Comparison of ENCODE assay signal across 8 cellular contexts in the genomic region with DNA sequence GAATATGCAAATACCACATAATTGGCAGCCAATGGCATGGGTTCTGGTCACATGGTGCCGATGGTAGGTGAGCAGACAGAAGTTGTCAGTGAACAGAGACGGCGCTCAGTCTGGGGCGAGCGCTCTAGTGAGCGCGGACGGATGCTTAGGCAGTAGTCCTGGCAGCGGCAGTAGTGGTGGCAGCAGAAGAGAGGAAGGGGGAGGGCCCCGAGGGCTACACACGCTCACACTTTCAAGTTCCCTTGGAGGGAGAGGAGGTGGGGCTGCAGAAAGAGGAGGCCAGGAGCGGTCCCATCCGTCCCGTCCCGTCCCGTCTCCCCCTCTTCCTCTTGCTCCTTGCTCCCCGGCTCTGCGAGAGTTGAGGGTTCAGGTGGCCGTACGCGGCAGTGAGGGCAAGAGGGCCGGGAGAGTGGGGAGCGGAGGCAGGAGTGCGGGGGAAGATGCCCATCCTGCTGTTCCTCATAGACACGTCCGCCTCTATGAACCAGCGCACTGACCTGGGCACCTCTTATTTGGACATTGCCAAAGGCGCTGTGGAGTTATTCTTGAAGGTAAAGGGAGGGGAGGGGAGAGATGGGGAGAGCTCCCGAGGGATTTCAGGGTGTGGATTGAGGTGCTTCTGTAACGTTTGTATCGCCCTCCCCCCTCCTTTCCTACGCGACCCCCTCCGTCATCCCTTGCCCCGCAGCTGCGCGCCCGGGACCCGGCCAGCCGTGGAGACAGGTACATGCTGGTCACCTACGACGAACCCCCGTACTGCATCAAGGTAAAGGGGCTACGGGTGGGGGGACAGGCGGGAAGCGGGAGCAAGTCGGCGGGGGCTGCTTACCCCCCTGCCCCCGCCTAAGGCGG. TPM values are rescaled to one million over a fixed set of nuclear protein-coding genes. Genes with fewer than 3 reads are reported as not detected.
DNase-seq lines count a peak whose midpoint lies in the region; ATAC-seq and TF ChIP-seq lines count a peak whose summit lies in the region.

A gene with protein sequence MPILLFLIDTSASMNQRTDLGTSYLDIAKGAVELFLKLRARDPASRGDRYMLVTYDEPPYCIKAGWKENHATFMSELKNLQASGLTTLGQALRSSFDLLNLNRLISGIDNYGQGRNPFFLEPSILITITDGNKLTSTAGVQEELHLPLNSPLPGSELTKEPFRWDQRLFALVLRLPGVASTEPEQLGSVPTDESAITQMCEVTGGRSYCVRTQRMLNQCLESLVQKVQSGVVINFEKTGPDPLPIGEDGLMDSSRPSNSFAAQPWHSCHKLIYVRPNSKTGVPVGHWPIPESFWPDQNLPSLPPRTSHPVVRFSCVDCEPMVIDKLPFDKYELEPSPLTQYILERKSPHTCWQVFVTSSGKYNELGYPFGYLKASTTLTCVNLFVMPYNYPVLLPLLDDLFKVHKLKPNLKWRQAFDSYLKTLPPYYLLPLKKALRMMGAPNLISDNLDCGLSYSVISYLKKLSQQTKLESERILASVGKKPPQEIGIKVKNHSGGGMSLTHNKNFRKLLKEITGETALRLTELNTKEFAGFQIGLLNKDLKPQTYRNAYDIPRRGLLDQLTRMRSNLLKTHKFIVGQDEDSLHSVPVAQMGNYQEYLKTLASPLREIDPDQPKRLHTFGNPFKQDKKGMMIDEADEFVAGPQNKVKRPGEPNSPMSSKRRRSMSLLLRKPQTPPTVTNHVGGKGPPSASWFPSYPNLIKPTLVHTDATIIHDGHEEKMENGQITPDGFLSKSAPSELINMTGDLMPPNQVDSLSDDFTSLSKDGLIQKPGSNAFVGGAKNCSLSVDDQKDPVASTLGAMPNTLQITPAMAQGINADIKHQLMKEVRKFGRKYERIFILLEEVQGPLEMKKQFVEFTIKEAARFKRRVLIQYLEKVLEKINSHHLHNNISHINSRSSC (plus strand): TSS at position 108 of the 852 bp plus-strand sequence. CDS start 333 bp downstream, at position 441.

- TF ChIP-seq CTCF in Caco-2 (IDR thresholded peaks at IDR 0.05; ENCODE audit: insufficient read depth in 1 of 2, low read depth in 1 of 2, low read length in 1 of 2, severe bottlenecking in 1 of 2, unreplicated experiment in 1 of 2) = no peak

- H3K36me3 Mint-ChIP-seq in Caco-2 (ENCODE audit: insufficient read depth, unreplicated experiment) = no peaks in the 10 kb centered on the region
- H3K36me3 Mint-ChIP-seq in activated T-helper 1 cell treated with anti-CD3 and anti-CD28 coated beads, Interleukin-12 subunit alpha, Interleukin-12 subunit beta, Interleukin-2, Interleukin-4 antibody, amounts not matched to agents 30 ng/mL and 10 ng/mL and 1 ng/mL, durations not matched to agents 14 hours and 24 hours and 36 hours (ENCODE audit: low read depth) = peaks cover 21% of the 10 kb centered on the region
- H3K36me3 Mint-ChIP-seq in naive thymus-derived CD8-positive, alpha-beta T cell = no peaks in the 10 kb centered on the region
- peaks cover 9 to 12% of the 10 kb centered on the region in 2 donors for H3K36me3 Mint-ChIP-seq in stimulated activated naive B cell treated with anti-CD40 and anti-IgM and Interleukin-4, amounts not matched to agents 10 μg/mL and 1 μg/mL and 100 μg/mL, for 72 hours

- H3K4me3 ChIP-seq in Caco-2 (ENCODE audit: low read depth, low read length) = peak within 1 kb of the TSS; percentile 52

- H3K36me3 ChIP-seq in Caco-2 (ENCODE audit: control insufficient read depth, insufficient read depth, low read length) = no peaks in the 10 kb centered on the region

- CTCF ChIA-PET in Caco-2 (lab: Charles Lee) = no interaction called here

- H3K9me3 ChIP-seq in Caco-2 = no peaks in the 10 kb centered on the region

- no peaks in the 10 kb centered on the region for H3K9me3 Mint-ChIP-seq in Caco-2 (ENCODE audit: unreplicated experiment)
- no peaks in the 10 kb centered on the region for H3K9me3 Mint-ChIP-seq in activated T-helper 1 cell treated with anti-CD3 and anti-CD28 coated beads, Interleukin-12 subunit alpha, Interleukin-12 subunit beta, Interleukin-2, Interleukin-4 antibody, amounts not matched to agents 30 ng/mL and 10 ng/mL and 1 ng/mL, durations not matched to agents 14 hours and 24 hours and 36 hours
- H3K9me3 Mint-ChIP-seq in naive thymus-derived CD8-positive, alpha-beta T cell = no peaks in the 10 kb centered on the region
- no peaks in the 10 kb centered on the region for H3K9me3 Mint-ChIP-seq in stimulated activated naive B cell treated with anti-CD40 and anti-IgM and Interleukin-4, amounts not matched to agents 10 μg/mL and 1 μg/mL and 100 μg/mL, for 72 hours

- no TSS peak for BruUV-seq in Caco-2 (replicated peaks; lab: Mats Ljungman, UMichigan)

- H3K4me1 ChIP-seq in Caco-2 = no peaks in the 10 kb centered on the region

- DNase-seq in Caco-2 (peak; percentile 31 to 57), HT-29 (ENCODE audit: low spot score) (peak; percentile 69), RPMI8226 (peak; percentile 93), fibroblast of gingiva (ENCODE audit: low read depth) (peak; percentile 82)
- peak; percentile 86 for DNase-seq in activated T-helper 1 cell treated with anti-CD3 and anti-CD28 coated beads, Interleukin-12 subunit alpha, Interleukin-12 subunit beta, Interleukin-2, Interleukin-4 antibody, amounts not matched to agents 30 ng/mL and 10 ng/mL and 1 ng/mL, durations not matched to agents 14 hours and 24 hours and 36 hours (ENCODE audit: low spot score)
- DNase-seq in naive thymus-derived CD8-positive, alpha-beta T cell = peak; percentile 71 to 94 (median 87)
- DNase-seq in stimulated activated naive B cell treated with anti-CD40 and anti-IgM and Interleukin-4, amounts not matched to agents 10 μg/mL and 1 μg/mL and 100 μg/mL, for 72 hours = peak; percentile 83

- peaks cover 10% of the 10 kb centered on the region for H3K27me3 Mint-ChIP-seq in Caco-2 (ENCODE audit: insufficient read depth, unreplicated experiment)
- H3K27me3 Mint-ChIP-seq in activated T-helper 1 cell treated with anti-CD3 and anti-CD28 coated beads, Interleukin-12 subunit alpha, Interleukin-12 subunit beta, Interleukin-2, Interleukin-4 antibody, amounts not matched to agents 30 ng/mL and 10 ng/mL and 1 ng/mL, durations not matched to agents 14 hours and 24 hours and 36 hours (ENCODE audit: insufficient read depth) = no peaks in the 10 kb centered on the region
- no peaks in the 10 kb centered on the region for H3K27me3 Mint-ChIP-seq in naive thymus-derived CD8-positive, alpha-beta T cell
- no peaks in the 10 kb centered on the region for H3K27me3 Mint-ChIP-seq in stimulated activated naive B cell treated with anti-CD40 and anti-IgM and Interleukin-4, amounts not matched to agents 10 μg/mL and 1 μg/mL and 100 μg/mL, for 72 hours

- POLR2A ChIA-PET in Caco-2 (lab: Charles Lee) = interaction anchor here (0.7 kb wide), 1 partner anchor 1375 kb away, joined by 5 read pairs; no protein-coding TSS in a partner anchor
- POLR2A ChIA-PET in naive thymus-derived CD8-positive, alpha-beta T cell (lab: Charles Lee) = interaction anchor here (0.9 to 2.6 kb wide), 5 partner anchors 12 to 24 kb away, joined by 3 to 14 read pairs (median 6); no protein-coding TSS in a partner anchor

- peak within 1 kb of the TSS; percentile 70 for H3K27ac Mint-ChIP-seq in Caco-2 (ENCODE audit: unreplicated experiment)
- peak within 1 kb of the TSS; percentile 100 for H3K27ac Mint-ChIP-seq in activated T-helper 1 cell treated with anti-CD3 and anti-CD28 coated beads, Interleukin-12 subunit alpha, Interleukin-12 subunit beta, Interleukin-2, Interleukin-4 antibody, amounts not matched to agents 30 ng/mL and 10 ng/mL and 1 ng/mL, durations not matched to agents 14 hours and 24 hours and 36 hours
- peak within 1 kb of the TSS; percentile 96 to 100 (median 99) for H3K27ac Mint-ChIP-seq in naive thymus-derived CD8-positive, alpha-beta T cell
- H3K27ac Mint-ChIP-seq in stimulated activated naive B cell treated with anti-CD40 and anti-IgM and Interleukin-4, amounts not matched to agents 10 μg/mL and 1 μg/mL and 100 μg/mL, for 72 hours = peak within 1 kb of the TSS; percentile 99

- peaks cover 7% of the 10 kb centered on the region for H3K4me1 Mint-ChIP-seq in Caco-2 (ENCODE audit: low read depth, unreplicated experiment)
- H3K4me1 Mint-ChIP-seq in activated T-helper 1 cell treated with anti-CD3 and anti-CD28 coated beads, Interleukin-12 subunit alpha, Interleukin-12 subunit beta, Interleukin-2, Interleukin-4 antibody, amounts not matched to agents 30 ng/mL and 10 ng/mL and 1 ng/mL, durations not matched to agents 14 hours and 24 hours and 36 hours (ENCODE audit: low read depth) = peaks cover 41% of the 10 kb centered on the region
- peaks cover 11 to 43% (median 35%) of the 10 kb centered on the region in 4 donors for H3K4me1 Mint-ChIP-seq in naive thymus-derived CD8-positive, alpha-beta T cell
- peaks cover 5 to 14% of the 10 kb centered on the region in 2 donors for H3K4me1 Mint-ChIP-seq in stimulated activated naive B cell treated with anti-CD40 and anti-IgM and Interleukin-4, amounts not matched to agents 10 μg/mL and 1 μg/mL and 100 μg/mL, for 72 hours

- intact Hi-C loops in Caco-2 (cut with micrococcal nuclease; ENCODE audit: unreplicated experiment) = no loop called here
- intact Hi-C loops in activated T-helper 1 cell treated with anti-CD3 and anti-CD28 coated beads, Interleukin-12 subunit alpha, Interleukin-12 subunit beta, Interleukin-2, Interleukin-4 antibody, amounts not matched to agents 30 ng/mL and 10 ng/mL and 1 ng/mL, durations not matched to agents 14 hours and 24 hours and 36 hours (cut with micrococcal nuclease) = loop anchor here (1.0 to 10.0 kb wide), 8 partner anchors 32 to 1364 kb away; partner anchors contain the start of genes FHL1, HPRT1, HTATSF1 and RBMX

- H3K27me3 ChIP-seq in Caco-2 (replicated peaks; ENCODE audit: control insufficient read depth, insufficient read depth, low read length) = no peaks in the 10 kb centered on the region

- peak; percentile 79 for ATAC-seq in GM21360 (IDR thresholded peaks at IDR 0.05; ENCODE audit: unreplicated experiment)
- peak; percentile 78 to 82 for ATAC-seq in naive thymus-derived CD8-positive, alpha-beta T cell
- ATAC-seq in stimulated activated naive B cell treated with anti-CD40 and anti-IgM and Interleukin-4, amounts not matched to agents 10 μg/mL and 1 μg/mL and 100 μg/mL, for 72 hours (replicated peaks) = peak; percentile 85 to 86

- H3K4me3 Mint-ChIP-seq in Caco-2 (ENCODE audit: unreplicated experiment) = peak within 1 kb of the TSS; percentile 79
- peak within 1 kb of the TSS; percentile 99 for H3K4me3 Mint-ChIP-seq in activated T-helper 1 cell treated with anti-CD3 and anti-CD28 coated beads, Interleukin-12 subunit alpha, Interleukin-12 subunit beta, Interleukin-2, Interleukin-4 antibody, amounts not matched to agents 30 ng/mL and 10 ng/mL and 1 ng/mL, durations not matched to agents 14 hours and 24 hours and 36 hours
- peak within 1 kb of the TSS; percentile 95 to 100 (median 98) for H3K4me3 Mint-ChIP-seq in naive thymus-derived CD8-positive, alpha-beta T cell
- peak within 1 kb of the TSS; percentile 97 for H3K4me3 Mint-ChIP-seq in stimulated activated naive B cell treated with anti-CD40 and anti-IgM and Interleukin-4, amounts not matched to agents 10 μg/mL and 1 μg/mL and 100 μg/mL, for 72 hours

RNA-seq across cellular contexts. Expression of the gene that starts here (rescaled TPM):
- 0.61 and 1.0 TPM in 2 replicates for total RNA-seq in Caco-2 (2022)
- 0.36 and 0.68 TPM in 2 replicates for total RNA-seq in HT-29 (2014; rRNA removed; shearing (Covaris generic))
- 38.3 and 38.7 TPM in 2 replicates for total RNA-seq in activated T-helper 1 cell treated with anti-CD3 and anti-CD28 coated beads, Interleukin-12 subunit alpha, Interleukin-12 subunit beta, Interleukin-2, Interleukin-4 antibody, amounts not matched to agents 30 ng/mL and 10 ng/mL and 1 ng/mL, durations not matched to agents 14 hours and 24 hours and 36 hours
- 10 to 100 TPM; 38.6 to 42.3 TPM for total RNA-seq in naive thymus-derived CD8-positive, alpha-beta T cell
- polyA plus RNA-seq in naive thymus-derived CD8-positive, alpha-beta T cell = 1 to 10 TPM; 4.1 to 7.4 (median 6.5) TPM

Comparison
In these comparisons a context has a peak if more than half of its experiments do, and no peak if none do; other contexts are left out.
1. Peak in every context shown above with its lines: DNase-seq, ATAC-seq and H3K4me3 ChIP-seq.
2. RNA of the gene that starts here (total RNA-seq): 38.6 to 42.3 TPM in naive thymus-derived CD8-positive, alpha-beta T cell and 38.3 to 38.7 TPM in activated T-helper 1 cell treated with anti-CD3 and anti-CD28 coated beads, Interleukin-12 subunit alpha, Interleukin-12 subunit beta, Interleukin-2, Interleukin-4 antibody, amounts not matched to agents 30 ng/mL and 10 ng/mL and 1 ng/mL, durations not matched to agents 14 hours and 24 hours and 36 hours; 0.61 to 1.0 TPM in Caco-2 and 0.36 to 0.68 TPM in HT-29; every median in the first group is over 10 times any median in the second.
3. Peak in DNase-seq in HT-29; RNA of the gene not detected or under 1 TPM.